ENCODE assay signal across 20 cellular contexts in genomic region chr10:15251791-15252380, GRCh38.
"Had no signal": no experiment of that assay in that cellular context is flagged by ENCODE, and none has a peak within 500 bp of the region (broad histone marks: within the 10 kb centered on the region; RNA-seq: fewer than 3 reads in every experiment).

No MANE protein-coding gene starts in this region.

- DNase-seq: activated CD4-positive, alpha-beta T cell treated with anti-CD3 and anti-CD28 coated beads for 1 hour; activated CD4-positive, alpha-beta T cell treated with anti-CD3 and anti-CD28 coated beads, Interleukin-2, amount 50 U/mL, for 1 hour; activated gamma-delta T cell treated with Interleukin-2 at 50 U/mL for 16 hours; activated T-cell treated with anti-CD3 and anti-CD28 coated beads, Interleukin-2, amount 50 U/mL, for 1 hour; body of pancreas; colonic mucosa; lower lobe of right lung; naive thymus-derived CD8-positive, alpha-beta T cell; psoas muscle; stimulated activated CD4-positive, alpha-beta T cell treated with anti-CD3 and anti-CD28 coated beads, Interleukin-1b, Interleukin-23, amount 100 ng/mL, for 48 hours; tibial artery; WERI-Rb-1 had no signal

- H3K27ac Mint-ChIP-seq: activated naive CD4-positive, alpha-beta T cell treated with anti-CD3 and anti-CD28 coated beads, Interleukin-2, amount 50 U/mL, for 24 hours; stimulated activated naive CD8-positive, alpha-beta T cell treated with anti-CD3 and anti-CD28 coated beads, Interleukin-15, Interleukin-2, amounts not matched to agents 100 ng/mL and 50 ng/mL, for 24 hours had no signal

- H3K27me3 ChIP-seq: body of pancreas, cardiac muscle cell, colonic mucosa, right atrium auricular region, tibial artery had no signal

- H3K9me3 Mint-ChIP-seq: activated naive CD4-positive, alpha-beta T cell treated with anti-CD3 and anti-CD28 coated beads, Interleukin-2, amount 50 U/mL, for 24 hours; stimulated activated naive CD8-positive, alpha-beta T cell treated with anti-CD3 and anti-CD28 coated beads, Interleukin-15, Interleukin-2, amounts not matched to agents 100 ng/mL and 50 ng/mL, for 24 hours had no signal

- H3K4me3 ChIP-seq: body of pancreas, cardiac muscle cell, colonic mucosa, lower lobe of right lung, psoas muscle, right atrium auricular region, skin epidermis, tibial artery had no signal

- FAIRE-seq: keratinocyte, TTC549 had no signal

- H3K4me1 ChIP-seq: colonic mucosa, lower lobe of right lung, psoas muscle, tibial artery had no signal

- ATAC-seq: body of pancreas; lower lobe of right lung; naive thymus-derived CD8-positive, alpha-beta T cell; psoas muscle had no signal

- H3K27me3 Mint-ChIP-seq: activated naive CD4-positive, alpha-beta T cell treated with anti-CD3 and anti-CD28 coated beads, Interleukin-2, amount 50 U/mL, for 24 hours; naive thymus-derived CD8-positive, alpha-beta T cell; stimulated activated naive CD8-positive, alpha-beta T cell treated with anti-CD3 and anti-CD28 coated beads, Interleukin-15, Interleukin-2, amounts not matched to agents 100 ng/mL and 50 ng/mL, for 24 hours had no signal

- H3K9me3 ChIP-seq: body of pancreas, colonic mucosa, lower lobe of right lung, psoas muscle, right atrium auricular region, tibial artery had no signal

- H3K27ac ChIP-seq: body of pancreas, cardiac muscle cell, colonic mucosa, epithelial cell of prostate, lower lobe of right lung, psoas muscle, right atrium auricular region, skin epidermis, tibial artery, WERI-Rb-1 had no signal

- H3K4me3 Mint-ChIP-seq: activated naive CD4-positive, alpha-beta T cell treated with anti-CD3 and anti-CD28 coated beads, Interleukin-2, amount 50 U/mL, for 24 hours; stimulated activated naive CD8-positive, alpha-beta T cell treated with anti-CD3 and anti-CD28 coated beads, Interleukin-15, Interleukin-2, amounts not matched to agents 100 ng/mL and 50 ng/mL, for 24 hours had no signal

- H3K36me3 ChIP-seq: cardiac muscle cell, colonic mucosa, lower lobe of right lung, right atrium auricular region, WERI-Rb-1 had no signal
